ENCODE assay signal across 12 cellular contexts in genomic region chr5:68435611-68436010, GRCh38.
A peak's percentile ranks its signal among the peaks of the same experiment; 100 is the strongest.
DNase-seq lines count a peak whose midpoint lies in the region; ATAC-seq and TF ChIP-seq lines count a peak whose summit lies in the region.
"Had no signal": no experiment of that assay in that cellular context is flagged by ENCODE, and none has a peak within 500 bp of the region (broad histone marks: within the 10 kb centered on the region; RNA-seq: fewer than 3 reads in every experiment).

No MANE protein-coding gene starts in this region.

- no peaks in the 10 kb centered on the region for H3K79me1 ChIP-seq in mesendoderm (ENCODE audit: low read length)

- H3K9me3 ChIP-seq in osteoblast (ENCODE audit: low read depth, low read length), result no peaks in the 10 kb centered on the region
- no peaks in the 10 kb centered on the region for H3K9me3 ChIP-seq in thyroid gland
- H3K9me3 ChIP-seq: esophagus muscularis mucosa had no signal

- H3K9ac ChIP-seq in mesendoderm (ENCODE audit: low read length), result no peak overlapping the region

- H3K27ac Mint-ChIP-seq in stimulated activated naive CD8-positive, alpha-beta T cell treated with anti-CD3 and anti-CD28 coated beads, Interleukin-15, Interleukin-2, amounts not matched to agents 100 ng/mL and 50 ng/mL, for 24 hours, result peak overlapping the region; percentile 64
- H3K27ac Mint-ChIP-seq in activated B cell treated with CpG ODN at 0.5 μM for 24 hours, result peak overlapping the region; percentile 75

- no peaks in the 10 kb centered on the region for H4K20me1 ChIP-seq in osteoblast (ENCODE audit: insufficient read depth, low read length)

- TF ChIP-seq CTCF in activated B cell treated with CpG ODN at 0.5 μM for 24 hours (IDR thresholded peaks at IDR 0.05), result no peak
- no peak for TF ChIP-seq CTCF in osteoblast (IDR thresholded peaks at IDR 0.05; ENCODE audit: extremely low read depth, low read depth, low read length)
- no peak for TF ChIP-seq CTCF in thyroid gland (IDR thresholded peaks at IDR 0.05)

- no peak for ATAC-seq in stimulated activated naive CD8-positive, alpha-beta T cell treated with anti-CD3 and anti-CD28 coated beads, Interleukin-15, Interleukin-2, amounts not matched to agents 100 U/mL and 50 U/mL, for 24 hours
- ATAC-seq in activated B cell treated with CpG ODN at 0.5 μM for 24 hours (ENCODE audit: low read depth), result peak; percentile 11

- DNase-seq in stimulated activated naive CD8-positive, alpha-beta T cell treated with anti-CD3 and anti-CD28 coated beads, Interleukin-15, Interleukin-2, amounts not matched to agents 100 U/mL and 50 U/mL, for 24 hours, result no peak
- no peak for DNase-seq in activated B cell treated with CpG ODN at 0.5 μM for 24 hours
- DNase-seq in mesendoderm, result no peak
- no peak for DNase-seq in NCI-H2107 treated with DMSO at 0.1 percent for 48 hours (lab: John Stamatoyannopoulos, UW; ENCODE audit: unreplicated experiment)
- DNase-seq in osteoblast (ENCODE audit: insufficient read length, low spot score, missing footprints), result no peak
- no peak for DNase-seq in NCI-H446 (lab: John Stamatoyannopoulos, UW)
- no peak for DNase-seq in thyroid gland
- DNase-seq: activated CD4-positive, CD25-positive, alpha-beta regulatory T cell; NCI-H2107; RPMI8226 had no signal

- H3K27ac ChIP-seq in mesendoderm (ENCODE audit: low read depth, low read length), result no peak overlapping the region
- H3K27ac ChIP-seq in osteoblast (ENCODE audit: low read depth, low read length), result no peak overlapping the region
- no peak overlapping the region for H3K27ac ChIP-seq in thyroid gland

- peaks cover 17% of the 10 kb centered on the region for H3K27me3 Mint-ChIP-seq in stimulated activated naive CD8-positive, alpha-beta T cell treated with anti-CD3 and anti-CD28 coated beads, Interleukin-15, Interleukin-2, amounts not matched to agents 100 ng/mL and 50 ng/mL, for 24 hours
- H3K27me3 Mint-ChIP-seq in activated B cell treated with CpG ODN at 0.5 μM for 24 hours, result no peaks in the 10 kb centered on the region

- H3K23ac ChIP-seq in mesendoderm (ENCODE audit: low read length), result no peak overlapping the region

- H2BK5ac ChIP-seq in mesendoderm (ENCODE audit: low read length), result no peak overlapping the region

- H2BK15ac ChIP-seq in mesendoderm (replicated peaks; ENCODE audit: low read depth), result no peak overlapping the region

- H3K4me1 Mint-ChIP-seq in stimulated activated naive CD8-positive, alpha-beta T cell treated with anti-CD3 and anti-CD28 coated beads, Interleukin-15, Interleukin-2, amounts not matched to agents 100 ng/mL and 50 ng/mL, for 24 hours (ENCODE audit: low read depth), result peaks cover 56% of the 10 kb centered on the region
- H3K4me1 Mint-ChIP-seq in activated B cell treated with CpG ODN at 0.5 μM for 24 hours, result peaks cover 39% of the 10 kb centered on the region

- CTCF ChIA-PET in activated B cell treated with CpG ODN at 0.5 μM for 24 hours (lab: Charles Lee), result interaction anchor here (1.5 to 1.9 kb wide), 2 partner anchors 26 to 149 kb away, joined by 5 to 8 read pairs; no protein-coding TSS in a partner anchor

- H3K36me3 ChIP-seq in mesendoderm (ENCODE audit: control insufficient read depth, insufficient read depth, low read length), result no peaks in the 10 kb centered on the region
- no peaks in the 10 kb centered on the region for H3K36me3 ChIP-seq in osteoblast (ENCODE audit: insufficient read depth, low read length)
- no peaks in the 10 kb centered on the region for H3K36me3 ChIP-seq in thyroid gland
- H3K36me3 ChIP-seq: esophagus muscularis mucosa had no signal

- H4K8ac ChIP-seq in mesendoderm (ENCODE audit: low read depth, low read length), result no peak overlapping the region

- no peak overlapping the region for H3K4me3 Mint-ChIP-seq in stimulated activated naive CD8-positive, alpha-beta T cell treated with anti-CD3 and anti-CD28 coated beads, Interleukin-15, Interleukin-2, amounts not matched to agents 100 ng/mL and 50 ng/mL, for 24 hours
- H3K4me3 Mint-ChIP-seq in activated B cell treated with CpG ODN at 0.5 μM for 24 hours, result peak overlapping the region; percentile 20

- H3K56ac ChIP-seq in mesendoderm (ENCODE audit: low read length), result no peak overlapping the region

- TF ChIP-seq POLR2A in thyroid gland (IDR thresholded peaks at IDR 0.05), result no peak

- POLR2A ChIA-PET in activated B cell treated with CpG ODN at 0.5 μM for 24 hours (lab: Charles Lee), result interaction anchor here (2.1 kb wide), 1 partner anchor 15 kb away, joined by 4 read pairs; no protein-coding TSS in a partner anchor

- H3K4me3 ChIP-seq in mesendoderm (ENCODE audit: low read length) (no peak overlapping the region), osteoblast (ENCODE audit: insufficient read depth, low read length) (no peak overlapping the region), thyroid gland (replicated peaks in 1 of 3) (no peak overlapping the region)
- H3K4me3 ChIP-seq: esophagus muscularis mucosa had no signal

- H4K5ac ChIP-seq in mesendoderm (ENCODE audit: low read length), result no peak overlapping the region

- H3K4me1 ChIP-seq in mesendoderm (ENCODE audit: control insufficient read depth, low read depth, low read length) (no peaks in the 10 kb centered on the region), osteoblast (ENCODE audit: insufficient read depth, low read length) (peaks cover 13% of the 10 kb centered on the region), thyroid gland (peaks cover 0 to 18% of the 10 kb centered on the region in 2 donors)

- H3K27me3 ChIP-seq in mesendoderm (ENCODE audit: insufficient read depth, low read length, poor library complexity), result no peaks in the 10 kb centered on the region
- no peaks in the 10 kb centered on the region for H3K27me3 ChIP-seq in osteoblast (ENCODE audit: insufficient read depth, low read length)
- no peaks in the 10 kb centered on the region for H3K27me3 ChIP-seq in thyroid gland
- H3K27me3 ChIP-seq: esophagus muscularis mucosa had no signal

- intact Hi-C loops in activated B cell treated with CpG ODN at 0.5 μM for 24 hours (cut with micrococcal nuclease) (loop anchor here (2.0 to 10.0 kb wide), 2 partner anchors 67 to 1241 kb away; partner anchors contain the start of gene CD180), thyroid gland (cut with DNase I) (no loop called here)

- no peak overlapping the region for H3K4me2 ChIP-seq in mesendoderm (ENCODE audit: low read length)
- no peak overlapping the region for H3K4me2 ChIP-seq in osteoblast (ENCODE audit: insufficient read depth, low read length)

- H3K9me3 Mint-ChIP-seq in stimulated activated naive CD8-positive, alpha-beta T cell treated with anti-CD3 and anti-CD28 coated beads, Interleukin-15, Interleukin-2, amounts not matched to agents 100 ng/mL and 50 ng/mL, for 24 hours, result peaks cover 3% of the 10 kb centered on the region
- H3K9me3 Mint-ChIP-seq in activated B cell treated with CpG ODN at 0.5 μM for 24 hours, result no peaks in the 10 kb centered on the region

- H2AFZ ChIP-seq in osteoblast (ENCODE audit: low read length), result no peak overlapping the region

- no peaks in the 10 kb centered on the region for H3K36me3 Mint-ChIP-seq in stimulated activated naive CD8-positive, alpha-beta T cell treated with anti-CD3 and anti-CD28 coated beads, Interleukin-15, Interleukin-2, amounts not matched to agents 100 ng/mL and 50 ng/mL, for 24 hours (ENCODE audit: low read depth)
- H3K36me3 Mint-ChIP-seq in activated B cell treated with CpG ODN at 0.5 μM for 24 hours (ENCODE audit: low read depth), result no peaks in the 10 kb centered on the region

- no peak overlapping the region for H3K4ac ChIP-seq in mesendoderm (ENCODE audit: low read depth, low read length)

- H2AK5ac ChIP-seq in mesendoderm (ENCODE audit: low read length), result no peak overlapping the region

- no peaks in the 10 kb centered on the region for H3K79me2 ChIP-seq in mesendoderm (ENCODE audit: control insufficient read depth, insufficient read depth, low read length)
- H3K79me2 ChIP-seq in osteoblast (ENCODE audit: insufficient read depth, low read length), result no peaks in the 10 kb centered on the region

- no CpG with 5 or more reads among the region's 1 CpG for WGBS in mesendoderm (ENCODE audit: extremely low coverage, insufficient coverage, low lambda C conversion rate)
- WGBS in thyroid gland, 2 donors, result 82% methylated on average over 1 of the region's 1 CpG; no CpG with 5 or more reads in 1 of the 2 donors

- no peak overlapping the region for H2BK120ac ChIP-seq in mesendoderm (ENCODE audit: low read depth, low read length)

- peak overlapping the region; percentile 19 for H3K18ac ChIP-seq in mesendoderm (ENCODE audit: low read length)
